1 cellular context compared by ENCODE assay signal in genomic region chr16:4350365-4350786, GRCh38.
TF ChIP-seq lines count a peak whose summit lies in the region.

No MANE protein-coding gene starts in this region.

TF ChIP-seq in SK-N-SH, 30 proteins besides CTCF, POLR2A, EP300 and RAD21 (continued from another document):
- no peak for TF ChIP-seq USF2 (IDR thresholded peaks at IDR 0.05; ENCODE audit: borderline replicate concordance, low read depth, low read length)
- TF ChIP-seq FOXJ3 (CRISPR knock-in tag; IDR thresholded peaks at IDR 0.05), result no peak
- TF ChIP-seq USF1 (IDR thresholded peaks at IDR 0.05; ENCODE audit: borderline replicate concordance, low read depth), result no peak
- no peak for TF ChIP-seq CHD2 (IDR thresholded peaks at IDR 0.05; ENCODE audit: low read length, partially characterized antibody)
- TF ChIP-seq REST (IDR thresholded peaks at IDR 0.05; ENCODE audit: low read depth, low read length), result no peak
- no peak for TF ChIP-seq RFX5 (IDR thresholded peaks at IDR 0.05; ENCODE audit: low read length)
- no peak for TF ChIP-seq EZH2phosphoT487 (IDR thresholded peaks at IDR 0.05; ENCODE audit: borderline replicate concordance, low read depth)
- TF ChIP-seq GATA2 (CRISPR knock-in tag; IDR thresholded peaks at IDR 0.05), result no peak
- no peak for TF ChIP-seq MAX (IDR thresholded peaks at IDR 0.05; ENCODE audit: low read depth)
- no peak for TF ChIP-seq SMC3 (IDR thresholded peaks at IDR 0.05; ENCODE audit: low read depth, low read length)
- no peak for TF ChIP-seq GABPA (IDR thresholded peaks at IDR 0.05; ENCODE audit: low read depth)
- TF ChIP-seq RCOR1 (IDR thresholded peaks at IDR 0.05; ENCODE audit: low read length), result no peak
- TF ChIP-seq MEF2A (IDR thresholded peaks at IDR 0.05; ENCODE audit: borderline replicate concordance, low read depth), result no peak
- TF ChIP-seq JUND (IDR thresholded peaks at IDR 0.05), result no peak
